In genomic region chr2:217465136-217465535, GRCh38 we compare ENCODE assay signal across 17 cellular contexts.
DNase-seq lines count a peak whose midpoint lies in the region; ATAC-seq, FAIRE-seq and TF ChIP-seq lines count a peak whose summit lies in the region.
"Had no signal": no experiment of that assay in that cellular context is flagged by ENCODE, and none has a peak within 500 bp of the region (broad histone marks: within the 10 kb centered on the region; RNA-seq: fewer than 3 reads in every experiment).

No MANE protein-coding gene starts in this region.

- no peak for TF ChIP-seq EP300 in tibial nerve (IDR thresholded peaks at IDR 0.05)

- H3K36me3 ChIP-seq in astrocyte (ENCODE audit: insufficient read depth, low read length) (no peaks in the 10 kb centered on the region), tibial nerve (no peaks in the 10 kb centered on the region)

- H3K4me1 Mint-ChIP-seq in astrocyte (ENCODE audit: low read depth, unreplicated experiment) = peaks cover 15% of the 10 kb centered on the region
- H3K4me1 Mint-ChIP-seq in nephron = peaks cover 56% of the 10 kb centered on the region
- H3K4me1 Mint-ChIP-seq in activated CD8-positive, alpha-beta T cell treated with anti-CD3 and anti-CD28 coated beads, Interleukin-2, amount 10 ng/mL, durations not matched to agents 7 days and 5 days (ENCODE audit: low read depth) = no peaks in the 10 kb centered on the region
- H3K4me1 Mint-ChIP-seq: CD4-positive, alpha-beta memory T cell; GM23338 had no signal

- H3K4me3 ChIP-seq in AG10803 (ENCODE audit: low read length) (no peak overlapping the region), astrocyte (ENCODE audit: insufficient read depth, low read depth, low read length) (no peak overlapping the region), tibial nerve (no peak overlapping the region)
- H3K4me3 ChIP-seq: GM23338 had no signal

- TF ChIP-seq CTCF in AG10803 (conservative IDR thresholded peaks at IDR 0.05; ENCODE audit: low read length) = no peak
- no peak for TF ChIP-seq CTCF in astrocyte (IDR thresholded peaks at IDR 0.05; ENCODE audit: insufficient read depth, low read depth, low read length)
- TF ChIP-seq CTCF in nephron (IDR thresholded peaks at IDR 0.05; ENCODE audit: unreplicated experiment in 3 of 3) = no peak
- TF ChIP-seq CTCF in tibial nerve (IDR thresholded peaks at IDR 0.05) = no peak

- H3K27ac Mint-ChIP-seq in astrocyte (ENCODE audit: unreplicated experiment) = no peak overlapping the region
- peak overlapping the region; percentile 35 to 96 (median 78) for H3K27ac Mint-ChIP-seq in nephron
- H3K27ac Mint-ChIP-seq in activated CD8-positive, alpha-beta T cell treated with anti-CD3 and anti-CD28 coated beads, Interleukin-2, amount 10 ng/mL, durations not matched to agents 7 days and 5 days = no peak overlapping the region
- H3K27ac Mint-ChIP-seq: B cell; CD4-positive, alpha-beta memory T cell; GM23338 had no signal

- no peak for TF ChIP-seq POLR2A in tibial nerve (IDR thresholded peaks at IDR 0.05)

- H3K27ac ChIP-seq in astrocyte (ENCODE audit: low read depth, low read length) (no peak overlapping the region), tibial nerve (no peak overlapping the region)
- H3K27ac ChIP-seq: HL-60 had no signal

- H3K4me1 ChIP-seq in astrocyte (ENCODE audit: insufficient read depth, low read length) (peaks cover 6% of the 10 kb centered on the region), tibial nerve (peaks cover 0 to 15% (median 2%) of the 10 kb centered on the region in 4 donors)

- H3K27me3 Mint-ChIP-seq in astrocyte (ENCODE audit: low read depth, unreplicated experiment) (no peaks in the 10 kb centered on the region), nephron (ENCODE audit: low read depth) (no peaks in the 10 kb centered on the region)
- no peaks in the 10 kb centered on the region for H3K27me3 Mint-ChIP-seq in activated CD8-positive, alpha-beta T cell treated with anti-CD3 and anti-CD28 coated beads, Interleukin-2, amount 10 ng/mL, durations not matched to agents 7 days and 5 days (ENCODE audit: low read depth)
- H3K27me3 Mint-ChIP-seq: B cell had no signal

- peak; percentile 16 for DNase-seq in AG10803 (ENCODE audit: low read depth)
- DNase-seq in astrocyte (ENCODE audit: low read depth) = no peak
- peak; percentile 71 for DNase-seq in fibroblast of peridontal ligament (ENCODE audit: extremely low read depth)
- DNase-seq in activated CD8-positive, alpha-beta T cell treated with anti-CD3 and anti-CD28 coated beads, Interleukin-2, amount 10 ng/mL, durations not matched to agents 7 days and 5 days = no peak
- DNase-seq in tibial nerve (ENCODE audit: low spot score in 2 of 2) = no peak
- DNase-seq in amniotic stem cell (lab: John Stamatoyannopoulos, UW) = no peak
- no peak for DNase-seq in activated CD4-positive, CD25-positive, alpha-beta regulatory T cell treated with anti-CD3 and anti-CD28 coated beads, Interleukin-2, amount 50 U/mL, for 72 hours
- DNase-seq: 8988T; C1 segment of cervical spinal cord; CD4-positive, alpha-beta memory T cell; DMS79; GDM1; H7 had no signal

- ATAC-seq in activated CD8-positive, alpha-beta T cell treated with anti-CD3 and anti-CD28 coated beads, Interleukin-2, amount 10 ng/mL, durations not matched to agents 7 days and 5 days = no peak
- ATAC-seq: GM23338 had no signal

- no peaks in the 10 kb centered on the region for H3K27me3 ChIP-seq in astrocyte (ENCODE audit: insufficient read depth, low read length)
- no peaks in the 10 kb centered on the region for H3K27me3 ChIP-seq in tibial nerve

- H3K4me3 Mint-ChIP-seq in astrocyte (ENCODE audit: unreplicated experiment) (no peak overlapping the region), nephron (no peak overlapping the region)
- H3K4me3 Mint-ChIP-seq in activated CD8-positive, alpha-beta T cell treated with anti-CD3 and anti-CD28 coated beads, Interleukin-2, amount 10 ng/mL, durations not matched to agents 7 days and 5 days = no peak overlapping the region
- H3K4me3 Mint-ChIP-seq: B cell; CD4-positive, alpha-beta memory T cell; GM23338 had no signal

- H4K20me1 ChIP-seq in astrocyte (ENCODE audit: insufficient read depth, low read length) = no peaks in the 10 kb centered on the region

- no peak for FAIRE-seq in astrocyte (lab: Jason Lieb, UNC)

- WGBS in tibial nerve, 2 donors = 83 to 89% methylated on average over 2 of the region's 2 CpGs

- H3K9me3 ChIP-seq in astrocyte (ENCODE audit: insufficient read depth, low read depth, low read length) (no peaks in the 10 kb centered on the region), tibial nerve (peaks cover 0 to 8% (median 0%) of the 10 kb centered on the region in 4 donors)

- peak overlapping the region; percentile 28 for H3K4me2 ChIP-seq in astrocyte (ENCODE audit: low read length)
- H3K4me2 ChIP-seq: GM23338 had no signal

- CTCF ChIA-PET in activated CD8-positive, alpha-beta T cell treated with anti-CD3 and anti-CD28 coated beads, Interleukin-2, amount 10 ng/mL, durations not matched to agents 7 days and 5 days (lab: Charles Lee) = no interaction called here

- H3K9me3 Mint-ChIP-seq in astrocyte (ENCODE audit: unreplicated experiment) = no peaks in the 10 kb centered on the region
- no peaks in the 10 kb centered on the region for H3K9me3 Mint-ChIP-seq in nephron
- no peaks in the 10 kb centered on the region for H3K9me3 Mint-ChIP-seq in activated CD8-positive, alpha-beta T cell treated with anti-CD3 and anti-CD28 coated beads, Interleukin-2, amount 10 ng/mL, durations not matched to agents 7 days and 5 days (ENCODE audit: insufficient read depth)
- H3K9me3 Mint-ChIP-seq: GM23338 had no signal

- H3K79me2 ChIP-seq in astrocyte (ENCODE audit: insufficient read depth, low read length) = no peaks in the 10 kb centered on the region

- no peaks in the 10 kb centered on the region for H3K36me3 Mint-ChIP-seq in astrocyte (ENCODE audit: low read depth, unreplicated experiment)
- H3K36me3 Mint-ChIP-seq in nephron (ENCODE audit: low read depth) = no peaks in the 10 kb centered on the region
- H3K36me3 Mint-ChIP-seq in activated CD8-positive, alpha-beta T cell treated with anti-CD3 and anti-CD28 coated beads, Interleukin-2, amount 10 ng/mL, durations not matched to agents 7 days and 5 days (ENCODE audit: low read depth) = no peaks in the 10 kb centered on the region

- H3K9ac ChIP-seq in astrocyte (ENCODE audit: low read length) = no peak overlapping the region

- no peak overlapping the region for H2AFZ ChIP-seq in astrocyte (ENCODE audit: low read depth, low read length)
- H2AFZ ChIP-seq: GM23338 had no signal

- POLR2A ChIA-PET in activated CD8-positive, alpha-beta T cell treated with anti-CD3 and anti-CD28 coated beads, Interleukin-2, amount 10 ng/mL, durations not matched to agents 7 days and 5 days (lab: Charles Lee) = no interaction called here

Comparison
In these comparisons a context has a peak if more than half of its experiments do, and no peak if none do; other contexts are left out.
1. DNase-seq: peak in AG10803 (single experiment) and fibroblast of peridontal ligament (single experiment); none in astrocyte (single experiment), activated CD8-positive, alpha-beta T cell treated with anti-CD3 and anti-CD28 coated beads, Interleukin-2, amount 10 ng/mL, durations not matched to agents 7 days and 5 days (single experiment), tibial nerve (0 of 2), amniotic stem cell (single experiment) and activated CD4-positive, CD25-positive, alpha-beta regulatory T cell treated with anti-CD3 and anti-CD28 coated beads, Interleukin-2, amount 50 U/mL, for 72 hours (single experiment).
2. H3K27ac Mint-ChIP-seq: peak in nephron (3 of 3); none in astrocyte (single experiment) and activated CD8-positive, alpha-beta T cell treated with anti-CD3 and anti-CD28 coated beads, Interleukin-2, amount 10 ng/mL, durations not matched to agents 7 days and 5 days (single experiment).